ENCODE assay signal across 9 cellular contexts in genomic region chr4:158259955-158260575, GRCh38. TPM values are rescaled to one million over a fixed set of nuclear protein-coding genes. Genes with fewer than 3 reads are reported as not detected.
A peak's percentile ranks its signal among the peaks of the same experiment; 100 is the strongest.
DNase-seq lines count a peak whose midpoint lies in the region; ATAC-seq, FAIRE-seq and TF ChIP-seq lines count a peak whose summit lies in the region.
"Had no signal": no experiment of that assay in that cellular context is flagged by ENCODE, and none has a peak within 500 bp of the region (broad histone marks: within the 10 kb centered on the region; RNA-seq: fewer than 3 reads in every experiment).

No MANE protein-coding gene starts in this region.

- H3K27me3 ChIP-seq in HepG2 (ENCODE audit: control insufficient read depth in 1 of 2, insufficient read depth in 2 of 2, low read length in 2 of 2) = no peaks in the 10 kb centered on the region
- peaks cover 0 to 5% of the 10 kb centered on the region in 2 donors for H3K27me3 ChIP-seq in naive thymus-derived CD4-positive, alpha-beta T cell (ENCODE audit: control insufficient read depth in 2 of 2, insufficient read depth in 2 of 2, low read length in 2 of 2)

- H3K27me3 Mint-ChIP-seq in naive thymus-derived CD4-positive, alpha-beta T cell = peaks cover 0 to 10% (median 6%) of the 10 kb centered on the region in 5 donors

- no peaks in the 10 kb centered on the region for H3K36me3 Mint-ChIP-seq in naive thymus-derived CD4-positive, alpha-beta T cell

- H4K20me1 ChIP-seq in HepG2 (ENCODE audit: insufficient read depth, low read length) = no peaks in the 10 kb centered on the region

- in situ Hi-C loops in HepG2 (cut with HindIII; ENCODE audit: extremely low pct_ligation_motif_present, low pct_unique_long_range_greater_than_20kb) = loop anchor here (5.0 kb wide), 2 partner anchors 68 to 268 kb away; no protein-coding TSS in a partner anchor

- H3K9me3 Mint-ChIP-seq in naive thymus-derived CD4-positive, alpha-beta T cell = no peaks in the 10 kb centered on the region

- BruUV-seq in HepG2 (replicated peaks; lab: Mats Ljungman, UMichigan) = no TSS peak

- H3K27ac ChIP-seq in VCaP (no peak overlapping the region), HepG2 (ENCODE audit: extremely low read length, insufficient read depth, low read length) (no peak overlapping the region)
- no peak overlapping the region for H3K27ac ChIP-seq in naive thymus-derived CD4-positive, alpha-beta T cell (ENCODE audit: low read depth, low read length)

- no peak overlapping the region for H3K27ac Mint-ChIP-seq in naive thymus-derived CD4-positive, alpha-beta T cell

- no peak overlapping the region for H3K4me3 Mint-ChIP-seq in naive thymus-derived CD4-positive, alpha-beta T cell

- intact Hi-C loops in HepG2 (cut with micrococcal nuclease; ENCODE audit: unreplicated experiment) = loop anchor here (1.0 kb wide), 1 partner anchor 365 kb away; no protein-coding TSS in a partner anchor
- intact Hi-C loops in naive thymus-derived CD4-positive, alpha-beta T cell (cut with micrococcal nuclease) = loop anchor here (5.0 to 10.0 kb wide), 3 partner anchors 68 to 945 kb away; no protein-coding TSS in a partner anchor

- H3K4me2 ChIP-seq in HepG2 (ENCODE audit: low read depth, low read length) = no peak overlapping the region

- TF ChIP-seq CTCF in VCaP (conservative IDR thresholded peaks at IDR 0.05) (peak; percentile 57), HepG2 (CRISPR knock-in tag; IDR thresholded peaks at IDR 0.05) (peak; percentile 41)

- FAIRE-seq in HepG2 (lab: Jason Lieb, UNC) = no peak

- POLR2A ChIA-PET in HepG2 (lab: Yijun Ruan, JAX) = no interaction called here
- POLR2A ChIA-PET in naive thymus-derived CD4-positive, alpha-beta T cell (lab: Charles Lee) = no interaction called here

- H3K4me1 Mint-ChIP-seq in naive thymus-derived CD4-positive, alpha-beta T cell = no peaks in the 10 kb centered on the region

- no peak for TF ChIP-seq RAD21 in HepG2 (CRISPR knock-in tag; IDR thresholded peaks at IDR 0.05)

- no peak overlapping the region for H3K4me3 ChIP-seq in HepG2 (replicated peaks in 1 of 3; ENCODE audit: insufficient read depth in 1 of 3, low read depth in 2 of 3, low read length in 3 of 3)
- H3K4me3 ChIP-seq in naive thymus-derived CD4-positive, alpha-beta T cell (ENCODE audit: low read length) = no peak overlapping the region
- H3K4me3 ChIP-seq: lung had no signal

- no peak overlapping the region for H3K9ac ChIP-seq in HepG2 (ENCODE audit: insufficient read depth, low read depth, low read length)

- ATAC-seq in HG03442 (IDR thresholded peaks at IDR 0.05; ENCODE audit: unreplicated experiment) (peak; percentile 47), HepG2 (peak; percentile 46; the same call in 1 of the 3 replicates), GM19463 (IDR thresholded peaks at IDR 0.05; ENCODE audit: unreplicated experiment) (no peak)
- no peak for ATAC-seq in naive thymus-derived CD4-positive, alpha-beta T cell

- no peaks in the 10 kb centered on the region for H3K79me2 ChIP-seq in HepG2 (ENCODE audit: insufficient read depth, low read length)

- H3K9me3 ChIP-seq in HepG2 (ENCODE audit: low read length) = no peaks in the 10 kb centered on the region
- no peaks in the 10 kb centered on the region for H3K9me3 ChIP-seq in naive thymus-derived CD4-positive, alpha-beta T cell (ENCODE audit: control insufficient read depth in 2 of 3, low read length in 3 of 3)

- H3K4me1 ChIP-seq in HepG2 (ENCODE audit: insufficient read depth, low read length) = no peaks in the 10 kb centered on the region
- no peaks in the 10 kb centered on the region for H3K4me1 ChIP-seq in naive thymus-derived CD4-positive, alpha-beta T cell (ENCODE audit: control insufficient read depth in 2 of 2, insufficient read depth in 2 of 2, low read length in 2 of 2)

- TF ChIP-seq EP300 in HepG2 (IDR thresholded peaks at IDR 0.05; ENCODE audit: low read depth in 2 of 2, low read length in 2 of 2) = no peak
- no peak for TF ChIP-seq EP300 in HepG2 (CRISPR knock-in tag; IDR thresholded peaks at IDR 0.05; ENCODE audit: borderline replicate concordance)

- no peak for TF ChIP-seq POLR2A in HepG2 (IDR thresholded peaks at IDR 0.05; ENCODE audit: insufficient read depth in 1 of 2, low read depth in 2 of 2, low read length in 2 of 2)

- DNase-seq in EL (peak; percentile 46), HepG2 (ENCODE audit: low spot score) (peak; percentile 9)
- DNase-seq in naive thymus-derived CD4-positive, alpha-beta T cell = no peak
- no peak for DNase-seq in activated CD4-positive, alpha-beta T cell treated with anti-CD3 and anti-CD28 coated beads for 4 hours
- no peak for DNase-seq in effector CD4-positive, alpha-beta T cell

- no peak overlapping the region for H2AFZ ChIP-seq in HepG2 (ENCODE audit: low read length)

- CTCF ChIA-PET in HepG2 (lab: Yijun Ruan, JAX; ENCODE audit: low intra/inter-chr PET ratio, low total read pairs) = interaction anchor here (2.4 kb wide), 1 partner anchor 365 kb away, joined by 22 read pairs; no protein-coding TSS in a partner anchor
- CTCF ChIA-PET in naive thymus-derived CD4-positive, alpha-beta T cell (lab: Charles Lee) = interaction anchor here (1.0 kb wide), 1 partner anchor 591 kb away, joined by 4 read pairs; no protein-coding TSS in a partner anchor

- no peaks in the 10 kb centered on the region for H3K36me3 ChIP-seq in HepG2 (replicated peaks in 1 of 2; ENCODE audit: control insufficient read depth in 1 of 2, insufficient read depth in 2 of 2, low read length in 2 of 2)
- H3K36me3 ChIP-seq in naive thymus-derived CD4-positive, alpha-beta T cell (ENCODE audit: control insufficient read depth in 2 of 3, insufficient read depth in 3 of 3, low read length in 3 of 3) = no peaks in the 10 kb centered on the region

- WGBS in HepG2 (ENCODE audit: low lambda C conversion rate) = 48% methylated on average over 3 of the region's 3 CpGs

TF ChIP-seq in HepG2, 621 proteins besides CTCF, POLR2A, EP300 and RAD21:
- TF ChIP-seq ARID3A (IDR thresholded peaks at IDR 0.05; ENCODE audit: low read depth, low read length) = peak; percentile 42; the same call in 1 of the 2 replicates
- TF ChIP-seq SMC3 (IDR thresholded peaks at IDR 0.05; ENCODE audit: low read length) = peak; percentile 30; the same call in 1 of the 2 replicates
- TF ChIP-seq STAG1 (CRISPR knock-in tag; IDR thresholded peaks at IDR 0.05) = peak; percentile 64
- TF ChIP-seq CERS6 (CRISPR knock-in tag; IDR thresholded peaks at IDR 0.05) = no peak
- no peak for TF ChIP-seq TBP (CRISPR knock-in tag; IDR thresholded peaks at IDR 0.05)
- no peak for TF ChIP-seq MTA3 (CRISPR knock-in tag; IDR thresholded peaks at IDR 0.05)
- TF ChIP-seq HOXA7 (CRISPR knock-in tag; IDR thresholded peaks at IDR 0.05) = no peak

RNA-seq across cellular contexts. Expression of gene TMEM144, which starts 49.8 kb away (rescaled TPM):
- 10.5 and 12.3 TPM in 2 replicates for total RNA-seq in HepG2 (2016; rRNA removed; fragmentation: Illumina TruSeq; extraction: Trizol)
- 3.9 and 4.8 TPM in 2 replicates for total RNA-seq in HepG2 (2016; cell fraction: cytosol; rRNA removed; fragmentation: Illumina TruSeq; extraction: Trizol; ENCODE audit: low read depth)
- total RNA-seq in HepG2 (2016; cell fraction: insoluble cytoplasmic fraction; rRNA removed; fragmentation: Illumina TruSeq; extraction: Trizol) = 10.6 and 15.0 TPM in 2 replicates
- total RNA-seq in HepG2 (2016; cell fraction: membrane; rRNA removed; fragmentation: Illumina TruSeq; extraction: Trizol) = 7.6 and 7.7 TPM in 2 replicates
- total RNA-seq in HepG2 (2016; cell fraction: nucleus; rRNA removed; fragmentation: Illumina TruSeq; extraction: Trizol) = 29.5 and 33.6 TPM in 2 replicates
- polyA plus RNA-seq in HepG2 (2011; rRNA removed) = 10.6 and 10.9 TPM in 2 replicates
- 3.2 and 4.2 TPM in 2 replicates for polyA plus RNA-seq in HepG2 (2011; cell fraction: cytosol; rRNA removed)
- polyA plus RNA-seq in HepG2 (2011; cell fraction: nucleus; rRNA removed) = 17.3 and 21.4 TPM in 2 replicates
- 5.2 and 9.3 TPM in 2 replicates for polyA plus RNA-seq in HepG2 (2012)
- polyA plus RNA-seq in HepG2 (2016; cell fraction: cytosol; fragmentation: Illumina TruSeq; extraction: Trizol; ENCODE audit: low read depth) = 1.2 and 2.4 TPM in 2 replicates
- polyA plus RNA-seq in HepG2 (2016; cell fraction: insoluble cytoplasmic fraction; fragmentation: Illumina TruSeq; extraction: Trizol; ENCODE audit: low read depth) = 7.1 and 8.5 TPM in 2 replicates
- polyA plus RNA-seq in HepG2 (2016; cell fraction: membrane; fragmentation: Illumina TruSeq; extraction: Trizol; ENCODE audit: low read depth) = 3.7 and 4.8 TPM in 2 replicates
- polyA plus RNA-seq in HepG2 (2016; cell fraction: nucleus; fragmentation: Illumina TruSeq; extraction: Trizol; ENCODE audit: insufficient read depth, low read depth) = 35.6 and 36.7 TPM in 2 replicates
- 2.2 and 19.2 TPM in 2 replicates for polyA minus RNA-seq in HepG2 (2011; rRNA and poly(A)+ RNA removed; ENCODE audit: low replicate concordance)
- polyA minus RNA-seq in HepG2 (2011; cell fraction: cytosol; rRNA and poly(A)+ RNA removed) = 9.4 and 10.4 TPM in 2 replicates
- polyA minus RNA-seq in HepG2 (2011; cell fraction: nucleus; rRNA and poly(A)+ RNA removed) = 77.5 and 78.0 TPM in 2 replicates
- total RNA-seq in naive thymus-derived CD4-positive, alpha-beta T cell = 1 to 10 TPM in 1 of 5 experiments, under 1 TPM in 3, not detected in 1; 0.34 to 3.4 (median 0.45) TPM
- polyA plus RNA-seq in naive thymus-derived CD4-positive, alpha-beta T cell = not detected

Comparison
In these comparisons a context has a peak if more than half of its experiments do, and no peak if none do; other contexts are left out.
1. DNase-seq: peak in EL (single experiment) and HepG2 (single experiment); none in naive thymus-derived CD4-positive, alpha-beta T cell (0 of 9), activated CD4-positive, alpha-beta T cell treated with anti-CD3 and anti-CD28 coated beads for 4 hours (0 of 2) and effector CD4-positive, alpha-beta T cell (single experiment).
2. ATAC-seq: peak in HG03442 (single experiment) and HepG2 (single experiment); none in naive thymus-derived CD4-positive, alpha-beta T cell (single experiment) and GM19463 (single experiment).